In the genomic region with DNA sequence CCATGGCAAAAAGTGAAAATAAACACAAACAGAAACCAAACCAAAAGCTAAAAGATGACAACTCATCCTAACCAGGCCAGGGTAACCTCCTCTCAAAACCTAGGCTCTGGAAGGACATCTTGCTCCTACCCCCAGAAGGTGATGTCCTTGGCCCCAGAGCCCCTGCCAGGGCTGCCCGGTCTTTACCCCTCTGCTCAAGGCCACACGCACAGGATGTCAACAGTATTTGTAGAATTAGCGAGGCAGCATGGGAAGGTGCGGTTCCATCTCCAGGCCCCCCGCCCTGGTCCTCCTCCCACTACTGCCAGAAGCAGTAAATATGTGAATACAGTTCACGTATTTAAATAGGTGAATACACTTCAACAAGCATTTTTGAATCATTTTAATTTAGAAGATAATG, we compare ENCODE assay signal across 1 cellular context.
TF ChIP-seq lines count a peak whose summit lies in the region.
"Not testable (repeated sequence)": the region's sequence is repeated elsewhere in the genome, so short reads cannot be mapped to it uniquely, and the experiment has no call there.

No MANE protein-coding gene starts in this region.

TF ChIP-seq in HepG2, 621 proteins besides CTCF, POLR2A, EP300 and RAD21 (continued from another document):
- peak; percentile 64; the same call in 1 of the 2 replicates for TF ChIP-seq RXRA (CRISPR knock-in tag; IDR thresholded peaks at IDR 0.05)
- peak; percentile 72 for TF ChIP-seq BCL6 (CRISPR knock-in tag; IDR thresholded peaks at IDR 0.05)
- TF ChIP-seq DPF2 (CRISPR knock-in tag; IDR thresholded peaks at IDR 0.05; ENCODE audit: borderline replicate concordance, low read depth): peak; percentile 34; the same call in 1 of the 2 replicates
- TF ChIP-seq FOXA1 (IDR thresholded peaks at IDR 0.05); FOXP1 (IDR thresholded peaks at IDR 0.05); HNF4G (CRISPR knock-in tag; IDR thresholded peaks at IDR 0.05; ENCODE audit: borderline replicate concordance, low read depth): not testable (repeated sequence)
- peak; percentile 45; the same call in 1 of the 2 replicates for TF ChIP-seq FOXA1 (CRISPR knock-in tag; IDR thresholded peaks at IDR 0.05)
- TF ChIP-seq ETV5 (CRISPR knock-in tag; IDR thresholded peaks at IDR 0.05; ENCODE audit: borderline replicate concordance): peak; percentile 64; the same call in 1 of the 2 replicates
- TF ChIP-seq SAP130 (CRISPR knock-in tag; IDR thresholded peaks at IDR 0.05; ENCODE audit: low read depth): peak; percentile 41; the same call in 1 of the 2 replicates
- TF ChIP-seq FOSL2 (CRISPR knock-in tag; IDR thresholded peaks at IDR 0.05): 0 out of 2 replicates have a peak, but pooled peaks have one; percentile 6
- TF ChIP-seq RARA (CRISPR knock-in tag; IDR thresholded peaks at IDR 0.05): peak; percentile 84
- peak in 1 of 2 experiments; percentile 82; a peak in 2 of 4 replicates for TF ChIP-seq NR2F1 (CRISPR knock-in tag; IDR thresholded peaks at IDR 0.05)
- peak; percentile 77; the same call in 1 of the 2 replicates for TF ChIP-seq FOXO1 (CRISPR knock-in tag; IDR thresholded peaks at IDR 0.05)
- TF ChIP-seq FOXP1 (CRISPR knock-in tag; IDR thresholded peaks at IDR 0.05): peak; percentile 54
- 0 out of 2 replicates have a peak, but pooled peaks have one; percentile 7 for TF ChIP-seq TCF7 (IDR thresholded peaks at IDR 0.05; ENCODE audit: low read depth)
- peak; percentile 73 for TF ChIP-seq FOXA3 (CRISPR knock-in tag; IDR thresholded peaks at IDR 0.05)
- peak; percentile 10; the same call in 1 of the 2 replicates for TF ChIP-seq HNF4G (IDR thresholded peaks at IDR 0.05; ENCODE audit: borderline replicate concordance, low read depth, low read length)
- TF ChIP-seq HNF4A (CRISPR knock-in tag; IDR thresholded peaks at IDR 0.05): peak; percentile 83
- TF ChIP-seq, protein P1, sequence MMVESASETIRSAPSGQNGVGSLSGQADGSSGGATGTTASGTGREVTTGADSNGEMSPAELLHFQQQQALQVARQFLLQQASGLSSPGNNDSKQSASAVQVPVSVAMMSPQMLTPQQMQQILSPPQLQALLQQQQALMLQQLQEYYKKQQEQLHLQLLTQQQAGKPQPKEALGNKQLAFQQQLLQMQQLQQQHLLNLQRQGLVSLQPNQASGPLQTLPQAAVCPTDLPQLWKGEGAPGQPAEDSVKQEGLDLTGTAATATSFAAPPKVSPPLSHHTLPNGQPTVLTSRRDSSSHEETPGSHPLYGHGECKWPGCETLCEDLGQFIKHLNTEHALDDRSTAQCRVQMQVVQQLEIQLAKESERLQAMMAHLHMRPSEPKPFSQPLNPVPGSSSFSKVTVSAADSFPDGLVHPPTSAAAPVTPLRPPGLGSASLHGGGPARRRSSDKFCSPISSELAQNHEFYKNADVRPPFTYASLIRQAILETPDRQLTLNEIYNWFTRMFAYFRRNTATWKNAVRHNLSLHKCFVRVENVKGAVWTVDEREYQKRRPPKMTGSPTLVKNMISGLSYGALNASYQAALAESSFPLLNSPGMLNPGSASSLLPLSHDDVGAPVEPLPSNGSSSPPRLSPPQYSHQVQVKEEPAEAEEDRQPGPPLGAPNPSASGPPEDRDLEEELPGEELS (CRISPR knock-in tag; IDR thresholded peaks at IDR 0.05): peak; percentile 57
- TF ChIP-seq, protein P2, sequence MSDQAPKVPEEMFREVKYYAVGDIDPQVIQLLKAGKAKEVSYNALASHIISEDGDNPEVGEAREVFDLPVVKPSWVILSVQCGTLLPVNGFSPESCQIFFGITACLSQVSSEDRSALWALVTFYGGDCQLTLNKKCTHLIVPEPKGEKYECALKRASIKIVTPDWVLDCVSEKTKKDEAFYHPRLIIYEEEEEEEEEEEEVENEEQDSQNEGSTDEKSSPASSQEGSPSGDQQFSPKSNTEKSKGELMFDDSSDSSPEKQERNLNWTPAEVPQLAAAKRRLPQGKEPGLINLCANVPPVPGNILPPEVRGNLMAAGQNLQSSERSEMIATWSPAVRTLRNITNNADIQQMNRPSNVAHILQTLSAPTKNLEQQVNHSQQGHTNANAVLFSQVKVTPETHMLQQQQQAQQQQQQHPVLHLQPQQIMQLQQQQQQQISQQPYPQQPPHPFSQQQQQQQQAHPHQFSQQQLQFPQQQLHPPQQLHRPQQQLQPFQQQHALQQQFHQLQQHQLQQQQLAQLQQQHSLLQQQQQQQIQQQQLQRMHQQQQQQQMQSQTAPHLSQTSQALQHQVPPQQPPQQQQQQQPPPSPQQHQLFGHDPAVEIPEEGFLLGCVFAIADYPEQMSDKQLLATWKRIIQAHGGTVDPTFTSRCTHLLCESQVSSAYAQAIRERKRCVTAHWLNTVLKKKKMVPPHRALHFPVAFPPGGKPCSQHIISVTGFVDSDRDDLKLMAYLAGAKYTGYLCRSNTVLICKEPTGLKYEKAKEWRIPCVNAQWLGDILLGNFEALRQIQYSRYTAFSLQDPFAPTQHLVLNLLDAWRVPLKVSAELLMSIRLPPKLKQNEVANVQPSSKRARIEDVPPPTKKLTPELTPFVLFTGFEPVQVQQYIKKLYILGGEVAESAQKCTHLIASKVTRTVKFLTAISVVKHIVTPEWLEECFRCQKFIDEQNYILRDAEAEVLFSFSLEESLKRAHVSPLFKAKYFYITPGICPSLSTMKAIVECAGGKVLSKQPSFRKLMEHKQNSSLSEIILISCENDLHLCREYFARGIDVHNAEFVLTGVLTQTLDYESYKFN (CRISPR knock-in tag; conservative IDR thresholded peaks at IDR 0.05): peak; percentile 51
- TF ChIP-seq ESRRA (CRISPR knock-in tag; IDR thresholded peaks at IDR 0.05; ENCODE audit: low read depth): peak; percentile 69; the same call in 1 of the 2 replicates
- peak; percentile 80 for TF ChIP-seq RXRB (CRISPR knock-in tag; IDR thresholded peaks at IDR 0.05; ENCODE audit: borderline replicate concordance)
- peak; percentile 17; the same call in 1 of the 2 replicates for TF ChIP-seq HMG20A (CRISPR knock-in tag; IDR thresholded peaks at IDR 0.05; ENCODE audit: borderline replicate concordance)
- 0 out of 2 replicates have a peak, but pooled peaks have one; percentile 40 for TF ChIP-seq SP5 (CRISPR knock-in tag; IDR thresholded peaks at IDR 0.05; ENCODE audit: borderline replicate concordance, low read depth)
- peak; percentile 62; the same call in 1 of the 2 replicates for TF ChIP-seq ZNF263 (CRISPR knock-in tag; IDR thresholded peaks at IDR 0.05)
- peak; percentile 86 for TF ChIP-seq MED1 (CRISPR knock-in tag; IDR thresholded peaks at IDR 0.05)
- TF ChIP-seq, protein P3, sequence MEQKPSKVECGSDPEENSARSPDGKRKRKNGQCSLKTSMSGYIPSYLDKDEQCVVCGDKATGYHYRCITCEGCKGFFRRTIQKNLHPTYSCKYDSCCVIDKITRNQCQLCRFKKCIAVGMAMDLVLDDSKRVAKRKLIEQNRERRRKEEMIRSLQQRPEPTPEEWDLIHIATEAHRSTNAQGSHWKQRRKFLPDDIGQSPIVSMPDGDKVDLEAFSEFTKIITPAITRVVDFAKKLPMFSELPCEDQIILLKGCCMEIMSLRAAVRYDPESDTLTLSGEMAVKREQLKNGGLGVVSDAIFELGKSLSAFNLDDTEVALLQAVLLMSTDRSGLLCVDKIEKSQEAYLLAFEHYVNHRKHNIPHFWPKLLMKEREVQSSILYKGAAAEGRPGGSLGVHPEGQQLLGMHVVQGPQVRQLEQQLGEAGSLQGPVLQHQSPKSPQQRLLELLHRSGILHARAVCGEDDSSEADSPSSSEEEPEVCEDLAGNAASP (CRISPR knock-in tag; IDR thresholded peaks at IDR 0.05; ENCODE audit: borderline replicate concordance): peak; percentile 54; the same call in 1 of the 2 replicates
- peak; percentile 29; the same call in 1 of the 2 replicates for TF ChIP-seq SALL1 (CRISPR knock-in tag; IDR thresholded peaks at IDR 0.05)
- 0 out of 2 replicates have a peak, but pooled peaks have one; percentile 56 for TF ChIP-seq ZNF143 (CRISPR knock-in tag; IDR thresholded peaks at IDR 0.05)
TF ChIP-seq in HepG2: peak in this region for 36; not testable (repeated sequence) for 585.
